Comparison of ENCODE assay signal across 11 cellular contexts in genomic region chr9:129946596-129946995, GRCh38.
A peak's percentile ranks its signal among the peaks of the same experiment; 100 is the strongest.
DNase-seq lines count a peak whose midpoint lies in the region; ATAC-seq and TF ChIP-seq lines count a peak whose summit lies in the region.
"Had no signal": no experiment of that assay in that cellular context is flagged by ENCODE, and none has a peak within 500 bp of the region (broad histone marks: within the 10 kb centered on the region; RNA-seq: fewer than 3 reads in every experiment).

No MANE protein-coding gene starts in this region.

- no peaks in the 10 kb centered on the region for H3K27me3 ChIP-seq in CD8-positive, alpha-beta T cell (ENCODE audit: insufficient read depth, low read length)
- H3K27me3 ChIP-seq in rectal smooth muscle tissue (ENCODE audit: control insufficient read depth, insufficient read depth, low read length): no peaks in the 10 kb centered on the region

- peak overlapping the region; percentile 88 for H3K27ac Mint-ChIP-seq in CD8-positive, alpha-beta T cell

- no peak overlapping the region for H3K27ac ChIP-seq in CD8-positive, alpha-beta T cell (ENCODE audit: low read depth, low read length)
- H3K27ac ChIP-seq in cingulate gyrus (ENCODE audit: low read depth, low read length) (peak overlapping the region; percentile 88), rectal smooth muscle tissue (ENCODE audit: low read depth, low read length) (peak overlapping the region; percentile 77)
- H3K27ac ChIP-seq: psoas muscle had no signal

- no peaks in the 10 kb centered on the region for H3K27me3 Mint-ChIP-seq in CD8-positive, alpha-beta T cell (ENCODE audit: low read depth)

- CTCF ChIA-PET in CD8-positive, alpha-beta T cell (lab: Charles Lee): interaction anchor here (2.4 kb wide), 1 partner anchor 98 kb away, joined by 4 read pairs; no protein-coding TSS in a partner anchor

- H3K4me1 Mint-ChIP-seq in CD8-positive, alpha-beta T cell (ENCODE audit: low read depth): peaks cover 56% of the 10 kb centered on the region

- ATAC-seq in CD8-positive, alpha-beta T cell: no peak
- ATAC-seq in HG03175 (IDR thresholded peaks at IDR 0.05; ENCODE audit: unreplicated experiment) (no peak), GM18519 (IDR thresholded peaks at IDR 0.05; ENCODE audit: low FRiP score, unreplicated experiment) (no peak)
- ATAC-seq: psoas muscle had no signal

- H3K9ac ChIP-seq in rectal smooth muscle tissue (ENCODE audit: low read length): no peak overlapping the region

- peaks cover 3% of the 10 kb centered on the region for H3K9me3 Mint-ChIP-seq in CD8-positive, alpha-beta T cell

- no peak for TF ChIP-seq CTCF in CD8-positive, alpha-beta T cell (IDR thresholded peaks at IDR 0.05)

- no peaks in the 10 kb centered on the region for H3K9me3 ChIP-seq in CD8-positive, alpha-beta T cell (ENCODE audit: low read length)
- H3K9me3 ChIP-seq: psoas muscle had no signal

- POLR2A ChIA-PET in CD8-positive, alpha-beta T cell (lab: Charles Lee): interaction anchor here (2.5 to 3.1 kb wide), 2 partner anchors 14 to 58 kb away, joined by 8 to 11 read pairs; no protein-coding TSS in a partner anchor

- peak overlapping the region; percentile 49 for H3K4me3 Mint-ChIP-seq in CD8-positive, alpha-beta T cell

- H3K36me3 ChIP-seq in CD8-positive, alpha-beta T cell (ENCODE audit: insufficient read depth, low read length): peaks cover 13% of the 10 kb centered on the region
- H3K36me3 ChIP-seq in rectal smooth muscle tissue (ENCODE audit: control insufficient read depth, insufficient read depth, low read length): peaks cover 3% of the 10 kb centered on the region

- H3K4me3 ChIP-seq in CD8-positive, alpha-beta T cell (ENCODE audit: low read depth, low read length): no peak overlapping the region
- no peak overlapping the region for H3K4me3 ChIP-seq in rectal smooth muscle tissue (ENCODE audit: low read length)
- H3K4me3 ChIP-seq: psoas muscle had no signal

- DNase-seq in CD8-positive, alpha-beta T cell: no peak
- DNase-seq in NOMO-1 treated with DMSO at 0.1 percent for 48 hours (lab: John Stamatoyannopoulos, UW; ENCODE audit: unreplicated experiment) (peak; percentile 79), ecto neural progenitor cell (ENCODE audit: low spot score) (no peak)
- DNase-seq in stimulated activated naive CD4-positive, alpha-beta T cell (lab: John Stamatoyannopoulos, UW): no peak
- DNase-seq: activated effector memory CD4-positive, alpha-beta T cell treated with anti-CD3 and anti-CD28 coated beads, Interleukin-2, amount 50 U/mL, for 16 hours; NCI-H510A treated with DMSO at 0.1 percent for 48 hours; psoas muscle had no signal

- H3K4me1 ChIP-seq in CD8-positive, alpha-beta T cell (ENCODE audit: insufficient read depth, low read length): peaks cover 48% of the 10 kb centered on the region
- peaks cover 42% of the 10 kb centered on the region for H3K4me1 ChIP-seq in rectal smooth muscle tissue (ENCODE audit: control insufficient read depth, insufficient read depth, low read length)
- H3K4me1 ChIP-seq: psoas muscle had no signal

- intact Hi-C loops in CD8-positive, alpha-beta T cell (cut with DNase I, micrococcal nuclease): loop anchor here in 1 of 2 experiments (5.0 kb wide), 1 partner anchor 319 kb away; the partner anchor contains the start of gene NTMT1

- H3K36me3 Mint-ChIP-seq in CD8-positive, alpha-beta T cell: peaks cover 55% of the 10 kb centered on the region
